ENCODE assay signal across 20 cellular contexts in genomic region chr1:2564815-2565415, GRCh38. TPM values are rescaled to one million over a fixed set of nuclear protein-coding genes. Genes with fewer than 3 reads are reported as not detected.
A peak's percentile ranks its signal among the peaks of the same experiment; 100 is the strongest.
DNase-seq lines count a peak whose midpoint lies in the region; ATAC-seq and FAIRE-seq lines count a peak whose summit lies in the region.
"Had no signal": no experiment of that assay in that cellular context is flagged by ENCODE, and none has a peak within 500 bp of the region (broad histone marks: within the 10 kb centered on the region; RNA-seq: fewer than 3 reads in every experiment).

No MANE protein-coding gene starts in this region.

- 18 to 42% (median 26%) methylated on average over 15 of the region's 15 CpGs for WGBS in small intestine, 3 donors

- no peak overlapping the region for H3K4me3 ChIP-seq in small intestine (ENCODE audit: low read depth in 1 of 2, low read length in 2 of 2)
- H3K4me3 ChIP-seq: A549, MG63, suprapubic skin had no signal

- H3K27ac Mint-ChIP-seq in T-helper 1 cell treated with Interleukin-12 subunit alpha and Interleukin-12 subunit beta and Interleukin-4 antibody, amounts not matched to agents 30 μg/mL and 1 μg/mL, for 36 hours: peak overlapping the region; percentile 65
- H3K27ac Mint-ChIP-seq in memory B cell: peak overlapping the region; percentile 67

- peaks cover 8 to 11% of the 10 kb centered on the region in 2 donors for H3K36me3 ChIP-seq in small intestine (ENCODE audit: control insufficient read depth in 2 of 2, insufficient read depth in 2 of 2, low read length in 2 of 2)
- H3K36me3 ChIP-seq: BE2C, MG63 had no signal

- no peak for DNase-seq in T-helper 1 cell
- DNase-seq in NCI-H2171 treated with DMSO at 0.1 percent for 48 hours (lab: John Stamatoyannopoulos, UW): peak; percentile 74
- no peak for DNase-seq in memory B cell (ENCODE audit: low spot score in 2 of 2)
- peak; percentile 89 for DNase-seq in small intestine
- DNase-seq in HCEC 1CT: no peak
- DNase-seq in OCI-M2 (lab: John Stamatoyannopoulos, UW; ENCODE audit: unreplicated experiment): no peak
- DNase-seq in NCI-H2227 treated with DMSO at 0.1 percent for 48 hours (lab: John Stamatoyannopoulos, UW): no peak
- DNase-seq: activated T-cell treated with anti-CD3 and anti-CD28 coated beads, Interleukin-2, amount 50 U/mL, for 48 hours; BE2C; mesendoderm; MG63; NCI-H510A treated with DMSO at 0.1 percent for 48 hours; retina; stimulated activated CD8-positive, alpha-beta memory T cell treated with anti-CD3 and anti-CD28 coated beads, Interleukin-4, amount 100 ng/mL, for 48 hours had no signal

- ATAC-seq in memory B cell (ENCODE audit: low read depth): no peak
- ATAC-seq: A549 had no signal

- no peak overlapping the region for H3K4me3 Mint-ChIP-seq in T-helper 1 cell treated with Interleukin-12 subunit alpha and Interleukin-12 subunit beta and Interleukin-4 antibody, amounts not matched to agents 30 μg/mL and 1 μg/mL, for 36 hours
- no peak overlapping the region for H3K4me3 Mint-ChIP-seq in memory B cell
- H3K4me3 Mint-ChIP-seq: activated naive CD4-positive, alpha-beta T cell treated with anti-CD3 and anti-CD28 coated beads, Interleukin-2, amount 50 U/mL, for 24 hours had no signal

- no peaks in the 10 kb centered on the region for H3K4me1 Mint-ChIP-seq in T-helper 1 cell treated with Interleukin-12 subunit alpha and Interleukin-12 subunit beta and Interleukin-4 antibody, amounts not matched to agents 30 μg/mL and 1 μg/mL, for 36 hours (ENCODE audit: low read depth)
- H3K4me1 Mint-ChIP-seq in memory B cell: peaks cover 14% of the 10 kb centered on the region

- no peaks in the 10 kb centered on the region for H3K4me1 ChIP-seq in small intestine (ENCODE audit: control insufficient read depth in 2 of 2, insufficient read depth in 1 of 2, low read depth in 1 of 2, low read length in 1 of 2)
- H3K4me1 ChIP-seq: A549, BE2C, suprapubic skin had no signal

- H3K36me3 Mint-ChIP-seq in T-helper 1 cell treated with Interleukin-12 subunit alpha and Interleukin-12 subunit beta and Interleukin-4 antibody, amounts not matched to agents 30 μg/mL and 1 μg/mL, for 36 hours (ENCODE audit: low read depth): peaks cover 7% of the 10 kb centered on the region
- peaks cover 8% of the 10 kb centered on the region for H3K36me3 Mint-ChIP-seq in memory B cell
- H3K36me3 Mint-ChIP-seq: activated naive CD4-positive, alpha-beta T cell treated with anti-CD3 and anti-CD28 coated beads, Interleukin-2, amount 50 U/mL, for 24 hours had no signal

- no peaks in the 10 kb centered on the region for H3K27me3 ChIP-seq in small intestine (ENCODE audit: control insufficient read depth in 2 of 2, insufficient read depth in 2 of 2, low read length in 2 of 2)
- H3K27me3 ChIP-seq: BE2C, MG63 had no signal

- no peaks in the 10 kb centered on the region for H3K27me3 Mint-ChIP-seq in T-helper 1 cell treated with Interleukin-12 subunit alpha and Interleukin-12 subunit beta and Interleukin-4 antibody, amounts not matched to agents 30 μg/mL and 1 μg/mL, for 36 hours (ENCODE audit: low read depth)
- H3K27me3 Mint-ChIP-seq in memory B cell: no peaks in the 10 kb centered on the region
- H3K27me3 Mint-ChIP-seq: activated naive CD4-positive, alpha-beta T cell treated with anti-CD3 and anti-CD28 coated beads, Interleukin-2, amount 50 U/mL, for 24 hours had no signal

- no peaks in the 10 kb centered on the region for H3K9me3 Mint-ChIP-seq in T-helper 1 cell treated with Interleukin-12 subunit alpha and Interleukin-12 subunit beta and Interleukin-4 antibody, amounts not matched to agents 30 μg/mL and 1 μg/mL, for 36 hours
- no peaks in the 10 kb centered on the region for H3K9me3 Mint-ChIP-seq in memory B cell
- H3K9me3 Mint-ChIP-seq: activated naive CD4-positive, alpha-beta T cell treated with anti-CD3 and anti-CD28 coated beads, Interleukin-2, amount 50 U/mL, for 24 hours had no signal

- peak overlapping the region in 1 of 2 donors; percentile 0 for H3K27ac ChIP-seq in small intestine (ENCODE audit: low read depth in 1 of 2, low read length in 1 of 2)
- H3K27ac ChIP-seq: A549, suprapubic skin had no signal

- no peak for FAIRE-seq in small intestine (lab: Jason Lieb, UNC)
- FAIRE-seq: A549, TTC549 had no signal

- no peaks in the 10 kb centered on the region for H3K9me3 ChIP-seq in small intestine (ENCODE audit: control insufficient read depth, low read depth)
- H3K9me3 ChIP-seq: A549, BE2C, MG63, suprapubic skin had no signal

RNA-seq across cellular contexts. Expression of gene TNFRSF14, which starts 8.7 kb away (rescaled TPM):
- 100 to 1,000 TPM; 164 to 398 (median 333) TPM for polyA plus RNA-seq in small intestine

RNA-seq across cellular contexts. Expression of gene PRXL2B, which starts 21.7 kb away (rescaled TPM):
- polyA plus RNA-seq in small intestine: 10 to 100 TPM; 28.9 to 48.1 (median 46.3) TPM

RNA-seq across cellular contexts. Expression of gene HES5, which starts 34.9 kb away (rescaled TPM):
- under 1 TPM in 1 of 3 donors, not detected in 2; 0.30 TPM for polyA plus RNA-seq in small intestine
- polyA plus RNA-seq: A549, fibroblast of lung had no signal

RNA-seq across cellular contexts. Expression of gene PANK4, which starts 38.5 kb away (rescaled TPM):
- polyA plus RNA-seq in small intestine: 10 to 100 TPM; 14.8 to 21.7 (median 18.9) TPM

Comparison
In these comparisons a context has a peak if more than half of its experiments do, and no peak if none do; other contexts are left out.
1. DNase-seq: peak in NCI-H2171 treated with DMSO at 0.1 percent for 48 hours (single experiment) and small intestine (single experiment); none in T-helper 1 cell (0 of 5), memory B cell (0 of 2), HCEC 1CT (single experiment), OCI-M2 (single experiment) and NCI-H2227 treated with DMSO at 0.1 percent for 48 hours (single experiment).